8 cellular contexts compared by ENCODE assay signal in genomic region chr9:124658165-124659017, GRCh38.
A peak's percentile ranks its signal among the peaks of the same experiment; 100 is the strongest.
DNase-seq lines count a peak whose midpoint lies in the region; ATAC-seq and TF ChIP-seq lines count a peak whose summit lies in the region.

No MANE protein-coding gene starts in this region.

- no peaks in the 10 kb centered on the region for H3K9me3 Mint-ChIP-seq in activated naive CD8-positive, alpha-beta T cell treated with anti-CD3 and anti-CD28 coated beads for 36 hours
- peaks cover 7% of the 10 kb centered on the region for H3K9me3 Mint-ChIP-seq in glutamatergic neuron (ENCODE audit: unreplicated experiment)

- peak overlapping the region; percentile 95 for H3K27ac Mint-ChIP-seq in activated naive CD8-positive, alpha-beta T cell treated with anti-CD3 and anti-CD28 coated beads for 36 hours
- H3K27ac Mint-ChIP-seq in glutamatergic neuron (ENCODE audit: unreplicated experiment), result peak overlapping the region; percentile 80

- H3K36me3 Mint-ChIP-seq in activated naive CD8-positive, alpha-beta T cell treated with anti-CD3 and anti-CD28 coated beads for 36 hours, result no peaks in the 10 kb centered on the region
- H3K36me3 Mint-ChIP-seq in glutamatergic neuron (ENCODE audit: unreplicated experiment), result no peaks in the 10 kb centered on the region

- DNase-seq in DMS 273 treated with DMSO at 0.1 percent for 48 hours (lab: John Stamatoyannopoulos, UW), result peak; percentile 96
- DNase-seq in HUDEP-2 (lab: John Stamatoyannopoulos, UW; ENCODE audit: unreplicated experiment in 76 of 76), result peak in 74 of 76 experiments; percentile 15 to 92 (median 78)
- DNase-seq in NOMO-1 treated with dmso at 0.1 percent for 144 hours (lab: John Stamatoyannopoulos, UW; ENCODE audit: unreplicated experiment), result peak; percentile 80
- peak; percentile 68 for DNase-seq in activated naive CD8-positive, alpha-beta T cell treated with anti-CD3 and anti-CD28 coated beads for 36 hours
- peak; percentile 68 for DNase-seq in glutamatergic neuron
- DNase-seq in non-pigmented ciliary epithelial cell (ENCODE audit: low read depth), result peak; percentile 96
- DNase-seq in ureter (ENCODE audit: low spot score), result peak; percentile 81

- peak overlapping the region; percentile 93 for H3K4me3 Mint-ChIP-seq in activated naive CD8-positive, alpha-beta T cell treated with anti-CD3 and anti-CD28 coated beads for 36 hours
- peak overlapping the region; percentile 96 for H3K4me3 Mint-ChIP-seq in glutamatergic neuron (ENCODE audit: unreplicated experiment)

- peaks cover 28% of the 10 kb centered on the region for H3K4me1 Mint-ChIP-seq in activated naive CD8-positive, alpha-beta T cell treated with anti-CD3 and anti-CD28 coated beads for 36 hours
- H3K4me1 Mint-ChIP-seq in glutamatergic neuron (ENCODE audit: low read depth, unreplicated experiment), result peaks cover 30% of the 10 kb centered on the region

- TF ChIP-seq CTCF in glutamatergic neuron (IDR thresholded peaks at IDR 0.05; ENCODE audit: partially characterized antibody, unreplicated experiment), result no peak

- ATAC-seq in GM21367 (IDR thresholded peaks at IDR 0.05; ENCODE audit: unreplicated experiment), result peak; percentile 88

- H3K27me3 Mint-ChIP-seq in activated naive CD8-positive, alpha-beta T cell treated with anti-CD3 and anti-CD28 coated beads for 36 hours, result no peaks in the 10 kb centered on the region
- H3K27me3 Mint-ChIP-seq in glutamatergic neuron (ENCODE audit: unreplicated experiment), result peaks cover 1% of the 10 kb centered on the region

Comparison
In these comparisons a context has a peak if more than half of its experiments do, and no peak if none do; other contexts are left out.
1. Peak in every context shown above with its lines: DNase-seq and ATAC-seq.